ENCODE assay signal across 8 cellular contexts in genomic region chr2:8575011-8575750, GRCh38.
DNase-seq lines count a peak whose midpoint lies in the region; ATAC-seq and TF ChIP-seq lines count a peak whose summit lies in the region.

No MANE protein-coding gene starts in this region.

- H3F3A ChIP-seq in smooth muscle cell (ENCODE audit: low read depth): peaks cover 4% of the 10 kb centered on the region

- H3K9me3 ChIP-seq in smooth muscle cell (replicated peaks; ENCODE audit: low read depth): no peaks in the 10 kb centered on the region

- 61% methylated on average over 23 of the region's 23 CpGs for WGBS in smooth muscle cell (ENCODE audit: low lambda C conversion rate)

- H3K9me3 Mint-ChIP-seq in T-helper 2 cell treated with Interferon-gamma antibody and Interleukin-4, amounts not matched to agents 5 μg/mL and 100 μg/mL, for 36 hours: no peaks in the 10 kb centered on the region

- no peak overlapping the region for H3K27ac Mint-ChIP-seq in T-helper 2 cell treated with Interferon-gamma antibody and Interleukin-4, amounts not matched to agents 5 μg/mL and 100 μg/mL, for 36 hours

- H3K27ac ChIP-seq in coronary artery: no peak overlapping the region
- peak overlapping the region; percentile 89 for H3K27ac ChIP-seq in smooth muscle cell (ENCODE audit: low read depth)

- H3K4me3 Mint-ChIP-seq in T-helper 2 cell treated with Interferon-gamma antibody and Interleukin-4, amounts not matched to agents 5 μg/mL and 100 μg/mL, for 36 hours: peak overlapping the region; percentile 37

- DNase-seq in T-helper 2 cell treated with Interferon-gamma antibody and Interleukin-4, amounts not matched to agents 5 μg/mL and 100 μg/mL, for 36 hours (ENCODE audit: low spot score): no peak
- peak; percentile 68 for DNase-seq in coronary artery (ENCODE audit: low spot score)
- no peak for DNase-seq in smooth muscle cell (lab: John Stamatoyannopoulos, UW; ENCODE audit: unreplicated experiment)
- DNase-seq in NCI-H2227 treated with DMSO at 0.1 percent for 48 hours (lab: John Stamatoyannopoulos, UW): no peak
- no peak for DNase-seq in OCI-M2 (lab: John Stamatoyannopoulos, UW; ENCODE audit: unreplicated experiment)
- DNase-seq in HK-2 (ENCODE audit: unreplicated experiment): no peak
- DNase-seq in epidermal melanocyte (ENCODE audit: insufficient read length, low spot score): no peak

- H3K4me3 ChIP-seq in coronary artery (peak overlapping the region; percentile 44), smooth muscle cell (no peak overlapping the region)

- H3K36me3 ChIP-seq in smooth muscle cell (ENCODE audit: low read depth): no peaks in the 10 kb centered on the region

- H3K4me1 ChIP-seq in smooth muscle cell (ENCODE audit: low read depth): peaks cover 7% of the 10 kb centered on the region

- peak overlapping the region; percentile 68 for H3K4me2 ChIP-seq in smooth muscle cell

- H3K36me3 Mint-ChIP-seq in T-helper 2 cell treated with Interferon-gamma antibody and Interleukin-4, amounts not matched to agents 5 μg/mL and 100 μg/mL, for 36 hours (ENCODE audit: low read depth): no peaks in the 10 kb centered on the region

- no peak for TF ChIP-seq CTCF in coronary artery (IDR thresholded peaks at IDR 0.05)
- no peak for TF ChIP-seq CTCF in smooth muscle cell (IDR thresholded peaks at IDR 0.05; ENCODE audit: borderline replicate concordance, insufficient read depth, poor library complexity, severe bottlenecking)

- H4K20me1 ChIP-seq in smooth muscle cell (ENCODE audit: low read depth): no peaks in the 10 kb centered on the region

- peaks cover 19% of the 10 kb centered on the region for H3K27me3 Mint-ChIP-seq in T-helper 2 cell treated with Interferon-gamma antibody and Interleukin-4, amounts not matched to agents 5 μg/mL and 100 μg/mL, for 36 hours (ENCODE audit: low read depth)

- H3K9ac ChIP-seq in smooth muscle cell (ENCODE audit: low read depth): peak overlapping the region; percentile 77

- no peaks in the 10 kb centered on the region for H3K79me2 ChIP-seq in smooth muscle cell (ENCODE audit: low read depth)

- H2AFZ ChIP-seq in smooth muscle cell (ENCODE audit: low read depth): no peak overlapping the region

- H3K4me1 Mint-ChIP-seq in T-helper 2 cell treated with Interferon-gamma antibody and Interleukin-4, amounts not matched to agents 5 μg/mL and 100 μg/mL, for 36 hours (ENCODE audit: low read depth): peaks cover 21% of the 10 kb centered on the region

- no peaks in the 10 kb centered on the region for H3K27me3 ChIP-seq in smooth muscle cell (ENCODE audit: low read depth)

- peak; percentile 31 for ATAC-seq in GM21529 (IDR thresholded peaks at IDR 0.05; ENCODE audit: unreplicated experiment)
